ENCODE assay signal across 7 cellular contexts in genomic region chr9:41279437-41279836, GRCh38.
DNase-seq lines count a peak whose midpoint lies in the region; ATAC-seq and TF ChIP-seq lines count a peak whose summit lies in the region.
"Not testable (repeated sequence)": the region's sequence is repeated elsewhere in the genome, so short reads cannot be mapped to it uniquely, and the experiment has no call there.

No MANE protein-coding gene starts in this region.

- H3K4me1 Mint-ChIP-seq in stimulated activated memory B cell treated with anti-CD40 and anti-IgM and Interleukin-4, amounts not matched to agents 10 μg/mL and 1 μg/mL and 100 μg/mL, for 72 hours = not testable (repeated sequence)

- H3K27ac Mint-ChIP-seq in stimulated activated memory B cell treated with anti-CD40 and anti-IgM and Interleukin-4, amounts not matched to agents 10 μg/mL and 1 μg/mL and 100 μg/mL, for 72 hours = not testable (repeated sequence)

- not testable (repeated sequence) for H3K27me3 ChIP-seq in right cardiac atrium (ENCODE audit: control insufficient read depth, insufficient read depth); upper lobe of right lung

- not testable (repeated sequence) for H3K36me3 Mint-ChIP-seq in stimulated activated memory B cell treated with anti-CD40 and anti-IgM and Interleukin-4, amounts not matched to agents 10 μg/mL and 1 μg/mL and 100 μg/mL, for 72 hours

- not testable (repeated sequence) for H3K4me3 ChIP-seq in coronary artery; right cardiac atrium (ENCODE audit: low read length); upper lobe of right lung

- H3K9me3 Mint-ChIP-seq in stimulated activated memory B cell treated with anti-CD40 and anti-IgM and Interleukin-4, amounts not matched to agents 10 μg/mL and 1 μg/mL and 100 μg/mL, for 72 hours = not testable (repeated sequence)

- not testable (repeated sequence) for H3K4me3 Mint-ChIP-seq in stimulated activated memory B cell treated with anti-CD40 and anti-IgM and Interleukin-4, amounts not matched to agents 10 μg/mL and 1 μg/mL and 100 μg/mL, for 72 hours

- intact Hi-C loops in Right ventricle myocardium superior (cut with DNase I); right cardiac atrium (cut with DNase I); sciatic nerve (cut with DNase I); upper lobe of right lung (cut with DNase I): not testable (repeated sequence)

- not testable (repeated sequence) for TF ChIP-seq CTCF in coronary artery (IDR thresholded peaks at IDR 0.05); upper lobe of right lung (IDR thresholded peaks at IDR 0.05)

- not testable (repeated sequence) for ATAC-seq in Right ventricle myocardium superior (ENCODE audit: poor library complexity)
- ATAC-seq in right cardiac atrium (peak in 1 of 2 donors; percentile 40), sciatic nerve (peak; percentile 59), upper lobe of right lung (peak; percentile 57)
- peak; percentile 43 for ATAC-seq in stimulated activated memory B cell treated with anti-CD40 and anti-IgM and Interleukin-4, amounts not matched to agents 10 μg/mL and 1 μg/mL and 100 μg/mL, for 72 hours

- 73% methylated on average over 8 of the region's 13 CpGs for WGBS in right cardiac atrium

- not testable (repeated sequence) for H3K27ac ChIP-seq in coronary artery; right cardiac atrium (ENCODE audit: low read length); upper lobe of right lung

- not testable (repeated sequence) for H3K27me3 Mint-ChIP-seq in stimulated activated memory B cell treated with anti-CD40 and anti-IgM and Interleukin-4, amounts not matched to agents 10 μg/mL and 1 μg/mL and 100 μg/mL, for 72 hours

- DNase-seq in coronary artery (ENCODE audit: low spot score) (peak; percentile 29), Right ventricle myocardium superior (peak; percentile 24), right cardiac atrium (peak in 2 of 3 donors; percentile 25 to 37), mesenteric fat pad (ENCODE audit: low spot score) (peak; percentile 85)
- DNase-seq in sciatic nerve (ENCODE audit: low spot score); upper lobe of right lung: not testable (repeated sequence)

- not testable (repeated sequence) for H3K9me3 ChIP-seq in right cardiac atrium (ENCODE audit: control insufficient read depth, low read length); upper lobe of right lung

- H3K36me3 ChIP-seq in upper lobe of right lung = not testable (repeated sequence)

- not testable (repeated sequence) for H3K4me1 ChIP-seq in right cardiac atrium (ENCODE audit: control insufficient read depth, insufficient read depth, low read length); upper lobe of right lung
